In the genomic region with DNA sequence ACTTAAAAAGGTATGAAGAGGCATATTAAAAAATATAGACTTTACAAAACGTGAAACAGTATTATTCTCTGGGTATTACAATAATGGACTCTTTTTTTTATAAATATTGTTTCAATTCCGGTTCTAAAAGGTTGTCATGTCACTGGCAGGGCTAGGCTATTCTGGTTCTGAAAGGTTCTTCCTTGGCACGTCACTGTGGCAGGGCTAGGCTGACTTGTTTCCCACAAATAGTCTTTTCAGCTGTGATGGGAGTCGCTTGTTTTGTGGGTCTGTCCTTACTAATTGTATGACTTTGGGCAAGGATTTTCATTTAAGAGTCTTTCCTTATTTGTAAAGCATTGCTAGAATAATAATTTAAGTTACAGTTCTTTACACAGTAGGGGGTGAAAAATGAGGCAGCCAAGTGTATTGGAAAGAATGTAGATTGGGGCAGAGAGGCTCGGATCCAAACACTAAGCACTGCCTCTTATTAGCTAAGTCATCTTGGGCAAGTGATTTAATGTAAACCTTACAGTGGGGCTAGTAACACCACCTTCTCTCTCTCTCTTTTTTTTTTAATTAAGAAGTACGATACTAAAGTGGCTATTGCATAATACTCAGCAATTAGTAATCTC, we compare ENCODE assay signal across 21 cellular contexts. TPM values are rescaled to one million over a fixed set of nuclear protein-coding genes. Genes with fewer than 3 reads are reported as not detected.
A peak's percentile ranks its signal among the peaks of the same experiment; 100 is the strongest.
DNase-seq lines count a peak whose midpoint lies in the region; ATAC-seq, FAIRE-seq and TF ChIP-seq lines count a peak whose summit lies in the region.
"Had no signal": no experiment of that assay in that cellular context is flagged by ENCODE, and none has a peak within 500 bp of the region (broad histone marks: within the 10 kb centered on the region; RNA-seq: fewer than 3 reads in every experiment).

No MANE protein-coding gene starts in this region.

- no TSS peak for BruUV-seq in HepG2 (replicated peaks; lab: Mats Ljungman, UMichigan)
- no TSS peak for BruUV-seq in K562 (replicated peaks; lab: Mats Ljungman, UMichigan)
- no TSS peak for BruUV-seq in mammary epithelial cell (replicated peaks; lab: Mats Ljungman, UMichigan)

- TF ChIP-seq CTCF in HepG2 (CRISPR knock-in tag; IDR thresholded peaks at IDR 0.05): no peak
- no peak for TF ChIP-seq CTCF in right lobe of liver (IDR thresholded peaks at IDR 0.05)
- TF ChIP-seq CTCF in K562 (IDR thresholded peaks at IDR 0.05 in 2 of 3, conservative IDR thresholded peaks at IDR 0.05 in 1 of 3; ENCODE audit: insufficient read depth in 2 of 3, low read depth in 1 of 3, low read length in 3 of 3): no peak
- TF ChIP-seq CTCF in mesothelial cell of epicardium (IDR thresholded peaks at IDR 0.05; ENCODE audit: unreplicated experiment): no peak
- no peak for TF ChIP-seq CTCF in WERI-Rb-1 (IDR thresholded peaks at IDR 0.05; ENCODE audit: low read depth, low read length)
- TF ChIP-seq CTCF in mammary epithelial cell (conservative IDR thresholded peaks at IDR 0.05 in 1 of 2, IDR thresholded peaks at IDR 0.05 in 1 of 2; ENCODE audit: extremely low read depth in 1 of 2, insufficient read depth in 1 of 2, low read depth in 1 of 2, low read length in 2 of 2): no peak
- no peak for TF ChIP-seq CTCF in activated CD8-positive, alpha-beta T cell treated with anti-CD3 and anti-CD28 coated beads for 36 hours (IDR thresholded peaks at IDR 0.05)

- H3K4me1 ChIP-seq in HepG2 (ENCODE audit: insufficient read depth, low read length): no peaks in the 10 kb centered on the region
- H3K4me1 ChIP-seq in right lobe of liver: no peaks in the 10 kb centered on the region
- H3K4me1 ChIP-seq in K562 (replicated peaks in 1 of 2; ENCODE audit: control insufficient read depth in 2 of 2, insufficient read depth in 2 of 2, low read length in 2 of 2): no peaks in the 10 kb centered on the region
- H3K4me1 ChIP-seq in mammary epithelial cell (ENCODE audit: insufficient read depth, low read length): peaks cover 19% of the 10 kb centered on the region

- intact Hi-C loops in HepG2 (cut with micrococcal nuclease; ENCODE audit: unreplicated experiment) (no loop called here), right lobe of liver (cut with DNase I) (no loop called here), K562 (cut with micrococcal nuclease) (no loop called here), mammary epithelial cell (cut with micrococcal nuclease) (no loop called here)
- intact Hi-C loops in activated CD8-positive, alpha-beta T cell treated with anti-CD3 and anti-CD28 coated beads for 36 hours (cut with micrococcal nuclease): no loop called here

- peaks cover 13% of the 10 kb centered on the region for H3K36me3 Mint-ChIP-seq in mesothelial cell of epicardium
- H3K36me3 Mint-ChIP-seq in activated CD8-positive, alpha-beta T cell treated with anti-CD3 and anti-CD28 coated beads for 36 hours (ENCODE audit: low read depth): peaks cover 5% of the 10 kb centered on the region

- H3K79me2 ChIP-seq in HepG2 (ENCODE audit: insufficient read depth, low read length): no peaks in the 10 kb centered on the region
- no peaks in the 10 kb centered on the region for H3K79me2 ChIP-seq in K562 (ENCODE audit: control insufficient read depth, insufficient read depth, low read length)
- H3K79me2 ChIP-seq in mammary epithelial cell (ENCODE audit: insufficient read depth, low read length): no peaks in the 10 kb centered on the region

- H2AFZ ChIP-seq in HepG2 (ENCODE audit: low read length): no peak overlapping the region
- no peak overlapping the region for H2AFZ ChIP-seq in K562 (ENCODE audit: low read depth, low read length)
- H2AFZ ChIP-seq in mammary epithelial cell (ENCODE audit: low read depth, low read length): no peak overlapping the region

- in situ Hi-C loops in HepG2 (cut with HindIII; ENCODE audit: extremely low pct_ligation_motif_present, low pct_unique_long_range_greater_than_20kb) (no loop called here), K562 (cut with MboI) (no loop called here), mammary epithelial cell (cut with MboI; ENCODE audit: low sequenced_read_pairs in 2 of 2) (no loop called here)

- H3K4me3 Mint-ChIP-seq in mesothelial cell of epicardium: no peak overlapping the region
- no peak overlapping the region for H3K4me3 Mint-ChIP-seq in activated CD8-positive, alpha-beta T cell treated with anti-CD3 and anti-CD28 coated beads for 36 hours

- WGBS in HepG2 (ENCODE audit: low lambda C conversion rate): 98% methylated on average over 6 of the region's 6 CpGs
- 87% methylated on average over 6 of the region's 6 CpGs for WGBS in right lobe of liver (ENCODE audit: insufficient coverage, low coverage, low lambda C conversion rate, missing lambda C conversion rate)
- 77% methylated on average over 6 of the region's 6 CpGs for WGBS in K562 (ENCODE audit: insufficient coverage, low coverage, missing lambda C conversion rate)
- 96% methylated on average over 6 of the region's 6 CpGs for WGBS in mammary epithelial cell (ENCODE audit: low coverage, missing lambda C conversion rate)

- H3K27ac Mint-ChIP-seq in mesothelial cell of epicardium: peak overlapping the region; percentile 11
- H3K27ac Mint-ChIP-seq in activated CD8-positive, alpha-beta T cell treated with anti-CD3 and anti-CD28 coated beads for 36 hours: no peak overlapping the region

- H3K4me1 Mint-ChIP-seq in mesothelial cell of epicardium: no peaks in the 10 kb centered on the region
- no peaks in the 10 kb centered on the region for H3K4me1 Mint-ChIP-seq in activated CD8-positive, alpha-beta T cell treated with anti-CD3 and anti-CD28 coated beads for 36 hours (ENCODE audit: low read depth)

- CTCF ChIA-PET in HepG2 (lab: Yijun Ruan, JAX; ENCODE audit: low intra/inter-chr PET ratio, low total read pairs) (no interaction called here), K562 (lab: Yijun Ruan, JAX; ENCODE audit: low intra/inter-chr PET ratio) (no interaction called here), mammary epithelial cell (lab: Charles Lee; ENCODE audit: low non-redundant PET) (no interaction called here)
- CTCF ChIA-PET in activated CD8-positive, alpha-beta T cell treated with anti-CD3 and anti-CD28 coated beads for 36 hours (lab: Charles Lee): interaction anchor here (6.7 kb wide), 1 partner anchor 12 kb away, joined by 45 read pairs; a partner anchor contains a TSS

- H3K27me3 ChIP-seq in HepG2 (ENCODE audit: control insufficient read depth in 1 of 2, insufficient read depth in 2 of 2, low read length in 2 of 2) (no peaks in the 10 kb centered on the region), right lobe of liver (no peaks in the 10 kb centered on the region), K562 (ENCODE audit: control insufficient read depth in 2 of 2, insufficient read depth in 2 of 2, low read length in 2 of 2) (no peaks in the 10 kb centered on the region; a peak in 1 of 5 replicates), WERI-Rb-1 (ENCODE audit: insufficient read depth, low read depth, severe bottlenecking) (no peaks in the 10 kb centered on the region), mammary epithelial cell (ENCODE audit: insufficient read depth, low read length) (no peaks in the 10 kb centered on the region)
- H3K27me3 ChIP-seq: BLaER1 treated with 17β-estradiol and CSF1 and Interleukin-3, amounts not matched to agents 10 nM and 100 nM had no signal

- H3K27ac ChIP-seq in HepG2 (ENCODE audit: extremely low read length, insufficient read depth, low read length): no peak overlapping the region
- no peak overlapping the region for H3K27ac ChIP-seq in right lobe of liver
- H3K27ac ChIP-seq in K562 (ENCODE audit: extremely low read depth, low read depth, low read length): no peak overlapping the region
- H3K27ac ChIP-seq in WERI-Rb-1: no peak overlapping the region
- H3K27ac ChIP-seq in mammary epithelial cell (ENCODE audit: insufficient read depth, low read depth, low read length): no peak overlapping the region
- H3K27ac ChIP-seq: BLaER1 treated with 17β-estradiol and CSF1 and Interleukin-3, amounts not matched to agents 10 nM and 100 nM; HL-60 had no signal

- H3K9me3 Mint-ChIP-seq in mesothelial cell of epicardium: no peaks in the 10 kb centered on the region
- H3K9me3 Mint-ChIP-seq in activated CD8-positive, alpha-beta T cell treated with anti-CD3 and anti-CD28 coated beads for 36 hours: no peaks in the 10 kb centered on the region

- H3K4me2 ChIP-seq in HepG2 (ENCODE audit: low read depth, low read length) (no peak overlapping the region), K562 (ENCODE audit: insufficient read depth, low read length) (no peak overlapping the region), mammary epithelial cell (ENCODE audit: insufficient read depth, low read depth, low read length) (no peak overlapping the region)
- H3K4me2 ChIP-seq: BLaER1 treated with 17β-estradiol and CSF1 and Interleukin-3, amounts not matched to agents 10 nM and 100 nM had no signal

- ATAC-seq in HepG2 (no peak), right lobe of liver (no peak), K562 (no peak)
- no peak for ATAC-seq in activated CD8-positive, alpha-beta T cell treated with anti-CD3 and anti-CD28 coated beads for 36 hours

- no peak overlapping the region for H3K9ac ChIP-seq in HepG2 (ENCODE audit: insufficient read depth, low read depth, low read length)
- no peak overlapping the region for H3K9ac ChIP-seq in K562 (ENCODE audit: insufficient read depth in 1 of 2, low read depth in 2 of 2, low read length in 2 of 2)
- no peak overlapping the region for H3K9ac ChIP-seq in mammary epithelial cell (ENCODE audit: insufficient read depth, low read length)
- H3K9ac ChIP-seq: BLaER1 treated with 17β-estradiol and CSF1 and Interleukin-3, amounts not matched to agents 10 nM and 100 nM had no signal

- H3K27me3 Mint-ChIP-seq in mesothelial cell of epicardium (ENCODE audit: low read depth): no peaks in the 10 kb centered on the region
- no peaks in the 10 kb centered on the region for H3K27me3 Mint-ChIP-seq in activated CD8-positive, alpha-beta T cell treated with anti-CD3 and anti-CD28 coated beads for 36 hours

- H3K9me1 ChIP-seq in K562 (ENCODE audit: control insufficient read depth, insufficient read depth, low read length): no peaks in the 10 kb centered on the region

- TF ChIP-seq EP300 in HepG2 (IDR thresholded peaks at IDR 0.05; ENCODE audit: low read depth in 2 of 2, low read length in 2 of 2): no peak
- no peak for TF ChIP-seq EP300 in HepG2 (CRISPR knock-in tag; IDR thresholded peaks at IDR 0.05; ENCODE audit: borderline replicate concordance)
- no peak for TF ChIP-seq EP300 in K562 (IDR thresholded peaks at IDR 0.05; ENCODE audit: low read length)

- H3K9me3 ChIP-seq in HepG2 (ENCODE audit: low read length): no peaks in the 10 kb centered on the region
- no peaks in the 10 kb centered on the region for H3K9me3 ChIP-seq in right lobe of liver
- no peaks in the 10 kb centered on the region for H3K9me3 ChIP-seq in K562 (replicated peaks; ENCODE audit: control insufficient read depth, insufficient read depth, low read depth, low read length)
- no peaks in the 10 kb centered on the region for H3K9me3 ChIP-seq in WERI-Rb-1 (ENCODE audit: severe bottlenecking)
- no peaks in the 10 kb centered on the region for H3K9me3 ChIP-seq in mammary epithelial cell (replicated peaks; ENCODE audit: insufficient read depth, low read length)
- H3K9me3 ChIP-seq: BLaER1 treated with 17β-estradiol and CSF1 and Interleukin-3, amounts not matched to agents 10 nM and 100 nM had no signal

- H3K36me3 ChIP-seq in HepG2 (replicated peaks in 1 of 2; ENCODE audit: control insufficient read depth in 1 of 2, insufficient read depth in 2 of 2, low read length in 2 of 2) (peaks cover 3 to 35% of the 10 kb centered on the region in 2 experiments), right lobe of liver (peaks cover 0 to 24% (median 7%) of the 10 kb centered on the region in 4 donors), K562 (ENCODE audit: control insufficient read depth, insufficient read depth, low read length) (peaks cover 32% of the 10 kb centered on the region; the same call in 2 of the 3 replicates), WERI-Rb-1 (no peaks in the 10 kb centered on the region), mammary epithelial cell (ENCODE audit: insufficient read depth, low read length) (peaks cover 26% of the 10 kb centered on the region)

- DNase-seq in HepG2 (ENCODE audit: low spot score) (no peak), right lobe of liver (no peak), K562 (ENCODE audit: extremely low read depth in 1 of 4, low spot score in 3 of 4) (no peak), mesothelial cell of epicardium (ENCODE audit: low spot score in 2 of 2, unreplicated experiment in 2 of 2) (no peak), WERI-Rb-1 (no peak), mammary epithelial cell (no peak), iPS-NIHi7 (ENCODE audit: extremely low spot score) (no peak)
- DNase-seq in activated CD8-positive, alpha-beta T cell treated with anti-CD3 and anti-CD28 coated beads for 36 hours: no peak
- DNase-seq: EL, KBM-7, MV-4-11, NCI-H1417 treated with DMSO at 0.1 percent for 48 hours, NCI-H1930, NCI-H2171, NCI-H446, NCI-H69, RPMI8226 had no signal

- TF ChIP-seq RAD21 in HepG2 (CRISPR knock-in tag; IDR thresholded peaks at IDR 0.05) (no peak), K562 (CRISPR knock-in tag; conservative IDR thresholded peaks at IDR 0.05 in 1 of 2, IDR thresholded peaks at IDR 0.05 in 1 of 2) (no peak)

- dilution Hi-C loops in mammary epithelial cell (cut with HindIII; ENCODE audit: low sequenced_read_pairs): no loop called here

- no peak overlapping the region for H3K4me3 ChIP-seq in HepG2 (replicated peaks in 1 of 3; ENCODE audit: insufficient read depth in 1 of 3, low read depth in 2 of 3, low read length in 3 of 3)
- H3K4me3 ChIP-seq in right lobe of liver: no peak overlapping the region
- no peak overlapping the region for H3K4me3 ChIP-seq in K562
- H3K4me3 ChIP-seq in WERI-Rb-1 (ENCODE audit: low read depth, low read length): no peak overlapping the region
- no peak overlapping the region for H3K4me3 ChIP-seq in mammary epithelial cell (replicated peaks in 1 of 3; ENCODE audit: insufficient read depth in 1 of 3, low read depth in 2 of 3, low read length in 3 of 3)
- H3K4me3 ChIP-seq: BLaER1 treated with 17β-estradiol and CSF1 and Interleukin-3, amounts not matched to agents 10 nM and 100 nM had no signal

- POLR2A ChIA-PET in HepG2 (lab: Yijun Ruan, JAX): no interaction called here
- POLR2A ChIA-PET in K562 (lab: Yijun Ruan, JAX): interaction anchor here (0.6 to 1.2 kb wide), 4 partner anchors 10 to 473 kb away, joined by 3 read pairs; a partner anchor contains a TSS
- POLR2A ChIA-PET in activated CD8-positive, alpha-beta T cell treated with anti-CD3 and anti-CD28 coated beads for 36 hours (lab: Charles Lee): interaction anchor here (1.2 kb wide), 1 partner anchor 101 kb away, joined by 3 read pairs; no protein-coding TSS in a partner anchor

- TF ChIP-seq POLR2A in HepG2 (IDR thresholded peaks at IDR 0.05; ENCODE audit: insufficient read depth in 1 of 2, low read depth in 2 of 2, low read length in 2 of 2): no peak
- TF ChIP-seq POLR2A in right lobe of liver (IDR thresholded peaks at IDR 0.05): no peak
- TF ChIP-seq POLR2A in K562 (conservative IDR thresholded peaks at IDR 0.05): no peak

- FAIRE-seq in HepG2 (lab: Jason Lieb, UNC) (no peak), K562 (lab: Jason Lieb, UNC) (no peak)
- FAIRE-seq: H1, HTR-8/SVneo had no signal

- no peaks in the 10 kb centered on the region for H4K20me1 ChIP-seq in HepG2 (ENCODE audit: insufficient read depth, low read length)
- no peaks in the 10 kb centered on the region for H4K20me1 ChIP-seq in K562 (replicated peaks; ENCODE audit: control insufficient read depth, insufficient read depth, low read length)
- no peaks in the 10 kb centered on the region for H4K20me1 ChIP-seq in mammary epithelial cell (ENCODE audit: insufficient read depth, low read length)
- H4K20me1 ChIP-seq: BLaER1 treated with 17β-estradiol and CSF1 and Interleukin-3, amounts not matched to agents 10 nM and 100 nM had no signal

RNA-seq across cellular contexts. Expression of a gene that starts 12.4 kb away (rescaled TPM):
- total RNA-seq in HepG2 (2016; rRNA removed; fragmentation: Illumina TruSeq; extraction: Trizol) (0.97 and 3.2 TPM in 2 replicates), right lobe of liver (1 to 10 TPM in 4 of 6 experiments, under 1 TPM in 2; 0.42 to 5.3 (median 2.0) TPM), K562 (2014; rRNA removed) (6.8 and 8.4 TPM in 2 replicates), K562 (2014; rRNA removed; fragmentation: Illumina TruSeq; extraction: Trizol) (3.0 and 3.3 TPM in 2 replicates), K562 (2015; rRNA removed; fragmentation: Illumina TruSeq; extraction: Trizol) (3.8 and 4.5 TPM in 2 replicates), K562 (2021) (10.5 and 11.7 TPM in 2 replicates), mesothelial cell of epicardium (9.1 to 9.9 TPM (median 9.2 TPM) in 3 replicates), mammary epithelial cell (10 to 100 TPM in 1 of 2 donors, 1 to 10 TPM in 1; 5.8 to 11.7 TPM)
- 1.2 and 1.3 TPM in 2 replicates for total RNA-seq in HepG2 (2016; cell fraction: cytosol; rRNA removed; fragmentation: Illumina TruSeq; extraction: Trizol; ENCODE audit: low read depth)
- 1.4 and 3.7 TPM in 2 replicates for total RNA-seq in HepG2 (2016; cell fraction: insoluble cytoplasmic fraction; rRNA removed; fragmentation: Illumina TruSeq; extraction: Trizol)
- 0.99 and 1.4 TPM in 2 replicates for total RNA-seq in HepG2 (2016; cell fraction: membrane; rRNA removed; fragmentation: Illumina TruSeq; extraction: Trizol)
- total RNA-seq in HepG2 (2016; cell fraction: nucleus; rRNA removed; fragmentation: Illumina TruSeq; extraction: Trizol): 3.9 and 5.1 TPM in 2 replicates
- polyA plus RNA-seq in HepG2 (2011; rRNA removed) (7.5 and 11.9 TPM in 2 replicates), K562 (2011; rRNA removed) (4.0 and 4.8 TPM in 2 replicates), K562 (2014; fragmentation: Illumina TruSeq; extraction: Trizol) (3.7 and 4.9 TPM in 2 replicates), K562 (2014; fragmentation: Nextera tagmentation; extraction: Ambion mirVana) (under 1 TPM; 0.35 to 0.52 TPM), K562 (2014; rRNA removed) (8.1 and 8.6 TPM in 2 replicates), mammary epithelial cell (5.7 TPM)
- polyA plus RNA-seq in HepG2 (2011; cell fraction: cytosol; rRNA removed): 7.7 TPM in 2 replicates
- 46.8 and 48.0 TPM in 2 replicates for polyA plus RNA-seq in HepG2 (2011; cell fraction: nucleus; rRNA removed)
- polyA plus RNA-seq in HepG2 (2012): 14.6 and 19.2 TPM in 2 replicates
- polyA plus RNA-seq in HepG2 (2016; cell fraction: cytosol; fragmentation: Illumina TruSeq; extraction: Trizol; ENCODE audit: low read depth): 0.49 and 0.59 TPM in 2 replicates
- 1.5 and 2.3 TPM in 2 replicates for polyA plus RNA-seq in HepG2 (2016; cell fraction: insoluble cytoplasmic fraction; fragmentation: Illumina TruSeq; extraction: Trizol; ENCODE audit: low read depth)
- 0.74 and 1.1 TPM in 2 replicates for polyA plus RNA-seq in HepG2 (2016; cell fraction: membrane; fragmentation: Illumina TruSeq; extraction: Trizol; ENCODE audit: low read depth)
- 6.7 and 9.2 TPM in 2 replicates for polyA plus RNA-seq in HepG2 (2016; cell fraction: nucleus; fragmentation: Illumina TruSeq; extraction: Trizol; ENCODE audit: insufficient read depth, low read depth)
- 4.9 and 17.9 TPM in 2 replicates for polyA minus RNA-seq in HepG2 (2011; rRNA and poly(A)+ RNA removed; ENCODE audit: low replicate concordance)
- polyA minus RNA-seq in HepG2 (2011; cell fraction: cytosol; rRNA and poly(A)+ RNA removed): 7.8 and 11.0 TPM in 2 replicates
- polyA minus RNA-seq in HepG2 (2011; cell fraction: nucleus; rRNA and poly(A)+ RNA removed): 14.8 and 17.5 TPM in 2 replicates
- 21.6 and 62.0 TPM in 2 replicates for total RNA-seq in K562 (2011; cell fraction: chromatin; rRNA removed; ENCODE audit: low replicate concordance)
- total RNA-seq in K562 (2011; cell fraction: nucleolus; rRNA removed): 25.8 and 34.5 TPM in 2 replicates
- 24.9 and 29.2 TPM in 2 replicates for total RNA-seq in K562 (2011; cell fraction: nucleoplasm; rRNA removed)
- polyA plus RNA-seq in K562 (2011; cell fraction: cytosol; rRNA removed): 3.0 and 7.4 TPM in 2 replicates
- 17.2 and 37.9 TPM in 2 replicates for polyA plus RNA-seq in K562 (2011; cell fraction: nucleus; rRNA removed)
- 6.7 and 10.6 TPM in 2 replicates for polyA plus RNA-seq in K562 (2012)
- polyA minus RNA-seq in K562 (2011; rRNA and poly(A)+ RNA removed): 2.2 and 4.0 TPM in 2 replicates
- 1.9 and 4.6 TPM in 2 replicates for polyA minus RNA-seq in K562 (2011; cell fraction: cytosol; rRNA and poly(A)+ RNA removed)
- 11.0 and 16.4 TPM in 2 replicates for polyA minus RNA-seq in K562 (2011; cell fraction: nucleus; rRNA and poly(A)+ RNA removed)
- polyA minus RNA-seq in mammary epithelial cell: 2.7 TPM
- 1 to 10 TPM; 3.4 to 3.5 TPM for total RNA-seq in activated CD8-positive, alpha-beta T cell treated with anti-CD3 and anti-CD28 coated beads for 36 hours
